ENCODE assay signal across 8 cellular contexts in genomic region chr6:35452186-35453090, GRCh38. TPM values are rescaled to one million over a fixed set of nuclear protein-coding genes. Genes with fewer than 3 reads are reported as not detected.
DNase-seq lines count a peak whose midpoint lies in the region; ATAC-seq, FAIRE-seq and TF ChIP-seq lines count a peak whose summit lies in the region.

A gene with protein sequence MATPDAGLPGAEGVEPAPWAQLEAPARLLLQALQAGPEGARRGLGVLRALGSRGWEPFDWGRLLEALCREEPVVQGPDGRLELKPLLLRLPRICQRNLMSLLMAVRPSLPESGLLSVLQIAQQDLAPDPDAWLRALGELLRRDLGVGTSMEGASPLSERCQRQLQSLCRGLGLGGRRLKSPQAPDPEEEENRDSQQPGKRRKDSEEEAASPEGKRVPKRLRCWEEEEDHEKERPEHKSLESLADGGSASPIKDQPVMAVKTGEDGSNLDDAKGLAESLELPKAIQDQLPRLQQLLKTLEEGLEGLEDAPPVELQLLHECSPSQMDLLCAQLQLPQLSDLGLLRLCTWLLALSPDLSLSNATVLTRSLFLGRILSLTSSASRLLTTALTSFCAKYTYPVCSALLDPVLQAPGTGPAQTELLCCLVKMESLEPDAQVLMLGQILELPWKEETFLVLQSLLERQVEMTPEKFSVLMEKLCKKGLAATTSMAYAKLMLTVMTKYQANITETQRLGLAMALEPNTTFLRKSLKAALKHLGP (plus strand): TSS chr6:35452338. CDS start chr6:35452546, 208 bp downstream.

- peak within 1 kb of the TSS; percentile 75 for H3K4me3 ChIP-seq in AG04450 (ENCODE audit: low read depth, low read length)
- peak within 1 kb of the TSS; percentile 82 for H3K4me3 ChIP-seq in bronchial epithelial cell (ENCODE audit: low read depth, low read length)
- H3K4me3 ChIP-seq in smooth muscle cell = peak within 1 kb of the TSS; percentile 80

- H3K9me3 ChIP-seq in AG04450 (ENCODE audit: control insufficient read depth, insufficient read depth, low read length) = no peaks in the 10 kb centered on the region; the same call in 1 of the 2 replicates
- no peaks in the 10 kb centered on the region for H3K9me3 ChIP-seq in smooth muscle cell (replicated peaks; ENCODE audit: low read depth)

- H3F3A ChIP-seq in smooth muscle cell (ENCODE audit: low read depth) = no peaks in the 10 kb centered on the region

- CTCF ChIA-PET in AG04450 (lab: Charles Lee) (interaction anchor here (1.2 to 9.4 kb wide), 4 partner anchors 32 to 154 kb away, joined by 3 to 201 read pairs (median 4); partner anchors contain the start of genes DEF6 and PPARD), WTC11 (lab: Charles Lee) (interaction anchor here (0.6 to 8.9 kb wide), 13 partner anchors 16 to 284 kb away, joined by 3 to 157 read pairs (median 4); partner anchors contain the start of genes ARMC12, DEF6, PPARD and RPL10A)

- POLR2A ChIA-PET in AG04450 (lab: Yijun Ruan, JAX) = interaction anchor here (0.6 to 2.0 kb wide), 3 partner anchors 24 to 110 kb away, joined by 3 to 6 read pairs (median 4); partner anchors contain the start of gene PPARD
- POLR2A ChIA-PET in WTC11 (lab: Charles Lee) = interaction anchor here (0.8 to 1.9 kb wide), 6 partner anchors 15 to 134 kb away, joined by 3 to 5 read pairs (median 4); partner anchors contain the start of gene RPL10A

- H3K4me1 Mint-ChIP-seq in WTC11 = peaks cover 34% of the 10 kb centered on the region
- peaks cover 19 to 28% of the 10 kb centered on the region in 2 donors for H3K4me1 Mint-ChIP-seq in immature natural killer cell

- H3K79me2 ChIP-seq in smooth muscle cell (ENCODE audit: low read depth) = no peaks in the 10 kb centered on the region

- 3% methylated on average over 57 of the region's 87 CpGs for WGBS in smooth muscle cell (ENCODE audit: low lambda C conversion rate)

- H3K4me1 ChIP-seq in smooth muscle cell (ENCODE audit: low read depth) = peaks cover 27% of the 10 kb centered on the region

- no peak for FAIRE-seq in bronchial epithelial cell (lab: Jason Lieb, UNC)

- TF ChIP-seq CTCF in AG04450 (IDR thresholded peaks at IDR 0.05; ENCODE audit: low read depth, low read length) (no peak), WTC11 (IDR thresholded peaks at IDR 0.05) (no peak), bronchial epithelial cell (IDR thresholded peaks at IDR 0.05; ENCODE audit: insufficient read depth, low read length, severe bottlenecking) (no peak), smooth muscle cell (IDR thresholded peaks at IDR 0.05; ENCODE audit: borderline replicate concordance, insufficient read depth, poor library complexity, severe bottlenecking) (no peak)

- H3K36me3 Mint-ChIP-seq in WTC11 = peaks cover 14% of the 10 kb centered on the region
- peaks cover 0 to 9% (median 5%) of the 10 kb centered on the region in 3 donors for H3K36me3 Mint-ChIP-seq in immature natural killer cell

- peak; percentile 74 for DNase-seq in AG04450 (ENCODE audit: low read depth, low spot score)
- peak; percentile 64 for DNase-seq in NCI-H2196 treated with DMSO at 0.1 percent for 48 hours (lab: John Stamatoyannopoulos, UW; ENCODE audit: unreplicated experiment)
- peak; percentile 100 for DNase-seq in WTC11 (ENCODE audit: low spot score)
- DNase-seq in bronchial epithelial cell (ENCODE audit: low read depth) = peak; percentile 79
- DNase-seq in immature natural killer cell = peak; percentile 90 to 92 (median 92)
- peak; percentile 94 for DNase-seq in smooth muscle cell (lab: John Stamatoyannopoulos, UW; ENCODE audit: unreplicated experiment)

- peak; percentile 92 for ATAC-seq in GM18907 (IDR thresholded peaks at IDR 0.05; ENCODE audit: unreplicated experiment)
- peak; percentile 87 for ATAC-seq in HG03135 (IDR thresholded peaks at IDR 0.05; ENCODE audit: unreplicated experiment)
- ATAC-seq in WTC11 = peak; percentile 95

- H3K9me3 Mint-ChIP-seq in WTC11 (no peaks in the 10 kb centered on the region), immature natural killer cell (no peaks in the 10 kb centered on the region)

- H3K4me3 Mint-ChIP-seq in WTC11 = peak within 1 kb of the TSS; percentile 68
- H3K4me3 Mint-ChIP-seq in immature natural killer cell = peak within 1 kb of the TSS; percentile 66 to 89 (median 88)

- peak within 1 kb of the TSS; percentile 91 for H2AFZ ChIP-seq in smooth muscle cell (ENCODE audit: low read depth)

- H3K27me3 ChIP-seq in AG04450 (ENCODE audit: control insufficient read depth, insufficient read depth, low read length) (no peaks in the 10 kb centered on the region), bronchial epithelial cell (ENCODE audit: control insufficient read depth, insufficient read depth, low read length) (peaks cover 1% of the 10 kb centered on the region), smooth muscle cell (ENCODE audit: low read depth) (no peaks in the 10 kb centered on the region)

- H3K27ac Mint-ChIP-seq in WTC11 = peak within 1 kb of the TSS; percentile 53; the same call in 1 of the 2 replicates
- H3K27ac Mint-ChIP-seq in immature natural killer cell = peak within 1 kb of the TSS; percentile 50 to 89 (median 72)

- peak within 1 kb of the TSS; percentile 98 for H3K4me2 ChIP-seq in smooth muscle cell

- H3K27ac ChIP-seq in AG04450 (ENCODE audit: low read depth, low read length) = no peak within 1 kb of the TSS
- H3K27ac ChIP-seq in smooth muscle cell (ENCODE audit: low read depth) = no peak within 1 kb of the TSS

- H4K20me1 ChIP-seq in smooth muscle cell (ENCODE audit: low read depth) = no peaks in the 10 kb centered on the region

- H3K9ac ChIP-seq in smooth muscle cell (ENCODE audit: low read depth) = peak within 1 kb of the TSS; percentile 54

- peaks cover 11% of the 10 kb centered on the region for H3K27me3 Mint-ChIP-seq in WTC11 (ENCODE audit: low read depth)
- no peaks in the 10 kb centered on the region for H3K27me3 Mint-ChIP-seq in immature natural killer cell (ENCODE audit: low read depth in 3 of 3)

- H3K36me3 ChIP-seq in bronchial epithelial cell (ENCODE audit: control insufficient read depth, insufficient read depth, low read length) = peaks cover 16% of the 10 kb centered on the region
- H3K36me3 ChIP-seq in smooth muscle cell (ENCODE audit: low read depth) = no peaks in the 10 kb centered on the region

TF ChIP-seq in WTC11, 78 proteins besides CTCF, POLR2A, EP300 and RAD21 (continues in another document):
- TF ChIP-seq GABPB1 (CRISPR knock-in tag; IDR thresholded peaks at IDR 0.05) (peak; percentile 61; the same call in 1 of the 2 replicates), FOXK1 (CRISPR knock-in tag; IDR thresholded peaks at IDR 0.05) (no peak), NFE2L1 (CRISPR knock-in tag; IDR thresholded peaks at IDR 0.05) (peak; percentile 41; the same call in 1 of the 2 replicates), MAX (CRISPR knock-in tag; IDR thresholded peaks at IDR 0.05) (peak; percentile 79), ETV6 (CRISPR knock-in tag; IDR thresholded peaks at IDR 0.05) (peak; percentile 43; the same call in 1 of the 2 replicates), SMAD3 (CRISPR knock-in tag; IDR thresholded peaks at IDR 0.05; ENCODE audit: borderline replicate concordance) (0 out of 2 replicates have a peak, but pooled peaks have one; percentile 21), SP1 (CRISPR knock-in tag; conservative IDR thresholded peaks at IDR 0.05) (peak; percentile 82), ZNF281 (CRISPR knock-in tag; IDR thresholded peaks at IDR 0.05) (no peak), KAT7 (CRISPR knock-in tag; IDR thresholded peaks at IDR 0.05; ENCODE audit: borderline replicate concordance) (0 out of 2 replicates have a peak, but pooled peaks have one; percentile 27)
- TF ChIP-seq, protein P1, sequence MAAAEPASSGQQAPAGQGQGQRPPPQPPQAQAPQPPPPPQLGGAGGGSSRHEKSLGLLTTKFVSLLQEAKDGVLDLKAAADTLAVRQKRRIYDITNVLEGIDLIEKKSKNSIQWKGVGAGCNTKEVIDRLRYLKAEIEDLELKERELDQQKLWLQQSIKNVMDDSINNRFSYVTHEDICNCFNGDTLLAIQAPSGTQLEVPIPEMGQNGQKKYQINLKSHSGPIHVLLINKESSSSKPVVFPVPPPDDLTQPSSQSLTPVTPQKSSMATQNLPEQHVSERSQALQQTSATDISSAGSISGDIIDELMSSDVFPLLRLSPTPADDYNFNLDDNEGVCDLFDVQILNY (CRISPR knock-in tag; IDR thresholded peaks at IDR 0.05) = peak; percentile 96

RNA-seq across cellular contexts. Expression of the gene that starts here (rescaled TPM):
- polyA plus RNA-seq in AG04450 (2011; rRNA removed) (7.0 and 7.1 TPM in 2 replicates), immature natural killer cell (1 to 10 TPM; 2.2 to 5.4 (median 3.1) TPM), smooth muscle cell (5.6 and 7.3 TPM in 2 replicates)
- polyA minus RNA-seq in AG04450 (2011; rRNA and poly(A)+ RNA removed) = 7.9 and 10.2 TPM in 2 replicates
- total RNA-seq in WTC11 (2021) (15.7 to 22.3 TPM (median 17.6 TPM) in 3 replicates), bronchial epithelial cell (41.5 and 46.3 TPM in 2 replicates), smooth muscle cell (2.3 and 3.6 TPM in 2 replicates)
